ENCODE assay signal across 8 cellular contexts in genomic region chr14:54730156-54730961, GRCh38.
DNase-seq lines count a peak whose midpoint lies in the region; ATAC-seq and TF ChIP-seq lines count a peak whose summit lies in the region.

No MANE protein-coding gene starts in this region.

- H3K4me3 Mint-ChIP-seq in T-helper 2 cell treated with Interferon-gamma antibody and Interleukin-4, amounts not matched to agents 5 μg/mL and 100 μg/mL, for 36 hours: peak overlapping the region; percentile 62

- H3K4me3 ChIP-seq in AG09309 (ENCODE audit: control insufficient read depth, low read depth, low read length): peak overlapping the region; percentile 2
- H3K4me3 ChIP-seq in fibroblast of villous mesenchyme (ENCODE audit: low read depth, low read length): peak overlapping the region; percentile 58

- H3K27me3 Mint-ChIP-seq in T-helper 2 cell treated with Interferon-gamma antibody and Interleukin-4, amounts not matched to agents 5 μg/mL and 100 μg/mL, for 36 hours (ENCODE audit: low read depth): peaks cover 3% of the 10 kb centered on the region

- ATAC-seq in GM18907 (IDR thresholded peaks at IDR 0.05; ENCODE audit: unreplicated experiment): peak; percentile 95
- peak; percentile 96 for ATAC-seq in HG03066 (IDR thresholded peaks at IDR 0.05; ENCODE audit: low read depth, unreplicated experiment)

- TF ChIP-seq CTCF in AG09309 (IDR thresholded peaks at IDR 0.05; ENCODE audit: control insufficient read depth, insufficient read depth, low read depth, low read length, missing control alignments): no peak
- TF ChIP-seq CTCF in fibroblast of villous mesenchyme (IDR thresholded peaks at IDR 0.05; ENCODE audit: insufficient read depth, low read depth, low read length): no peak

- CTCF ChIA-PET in HEK293T (lab: Yijun Ruan, JAX): interaction anchor here (0.7 kb wide), 1 partner anchor 44 kb away, joined by 3 read pairs; no protein-coding TSS in a partner anchor

- POLR2A ChIA-PET in HEK293T (lab: Yijun Ruan, JAX): no interaction called here

- no peaks in the 10 kb centered on the region for H3K9me3 Mint-ChIP-seq in T-helper 2 cell treated with Interferon-gamma antibody and Interleukin-4, amounts not matched to agents 5 μg/mL and 100 μg/mL, for 36 hours

- H3K27ac Mint-ChIP-seq in T-helper 2 cell treated with Interferon-gamma antibody and Interleukin-4, amounts not matched to agents 5 μg/mL and 100 μg/mL, for 36 hours: peak overlapping the region; percentile 64

- DNase-seq in AG09309 (ENCODE audit: low read depth): peak; percentile 48
- DNase-seq in T-helper 2 cell treated with Interferon-gamma antibody and Interleukin-4, amounts not matched to agents 5 μg/mL and 100 μg/mL, for 36 hours (ENCODE audit: low spot score): peak; percentile 74
- peak; percentile 96 for DNase-seq in fibroblast of villous mesenchyme (ENCODE audit: low read depth)
- peak; percentile 14 to 26 (median 19) for DNase-seq in stimulated activated CD4-positive, alpha-beta T cell treated with anti-CD3 and anti-CD28 coated beads, TNF-alpha, amount 100 ng/mL, for 48 hours (ENCODE audit: low read depth in 3 of 3)
- no peak for DNase-seq in HEK293T (ENCODE audit: extremely low spot score)
- no peak for DNase-seq in ecto neural progenitor cell (ENCODE audit: low spot score)

- peaks cover 30% of the 10 kb centered on the region for H3K4me1 Mint-ChIP-seq in T-helper 2 cell treated with Interferon-gamma antibody and Interleukin-4, amounts not matched to agents 5 μg/mL and 100 μg/mL, for 36 hours (ENCODE audit: low read depth)

- no peaks in the 10 kb centered on the region for H3K36me3 Mint-ChIP-seq in T-helper 2 cell treated with Interferon-gamma antibody and Interleukin-4, amounts not matched to agents 5 μg/mL and 100 μg/mL, for 36 hours (ENCODE audit: low read depth)

TF ChIP-seq in HEK293T, 16 proteins besides CTCF, POLR2A, EP300 and RAD21:
- TF ChIP-seq SP1 (IDR thresholded peaks at IDR 0.05): no peak
TF ChIP-seq in HEK293T: peak in this region for 0.

Comparison
In these comparisons a context has a peak if more than half of its experiments do, and no peak if none do; other contexts are left out.
1. DNase-seq: peak in AG09309 (single experiment), T-helper 2 cell treated with Interferon-gamma antibody and Interleukin-4, amounts not matched to agents 5 μg/mL and 100 μg/mL, for 36 hours (single experiment), fibroblast of villous mesenchyme (single experiment) and stimulated activated CD4-positive, alpha-beta T cell treated with anti-CD3 and anti-CD28 coated beads, TNF-alpha, amount 100 ng/mL, for 48 hours (3 of 3); none in HEK293T (single experiment) and ecto neural progenitor cell (single experiment).